In genomic region chr16:27291106-27291505, GRCh38 we compare ENCODE assay signal across 18 cellular contexts. TPM values are rescaled to one million over a fixed set of nuclear protein-coding genes. Genes with fewer than 3 reads are reported as not detected.
A peak's percentile ranks its signal among the peaks of the same experiment; 100 is the strongest.
DNase-seq lines count a peak whose midpoint lies in the region; ATAC-seq, FAIRE-seq and TF ChIP-seq lines count a peak whose summit lies in the region.
"Had no signal": no experiment of that assay in that cellular context is flagged by ENCODE, and none has a peak within 500 bp of the region (broad histone marks: within the 10 kb centered on the region; RNA-seq: fewer than 3 reads in every experiment).

No MANE protein-coding gene starts in this region.

- FAIRE-seq in H1 (lab: Jason Lieb, UNC) = no peak
- FAIRE-seq: GM12878, GM18507, RCC 7860 had no signal

- H3K4me3 Mint-ChIP-seq in neural crest cell = no peak overlapping the region

- H3K27me3 Mint-ChIP-seq in neural crest cell (ENCODE audit: low read depth) = no peaks in the 10 kb centered on the region

- no peaks in the 10 kb centered on the region for H3K79me1 ChIP-seq in H1 (ENCODE audit: low read depth, low read length)

- TF ChIP-seq RAD21 in H1 (IDR thresholded peaks at IDR 0.05 in 1 of 2, conservative IDR thresholded peaks at IDR 0.05 in 1 of 2; ENCODE audit: low read depth in 2 of 2, low read length in 2 of 2) = no peak

- H3K23ac ChIP-seq in H1 (ENCODE audit: insufficient read length) = no peak overlapping the region

- CTCF ChIA-PET in H1 (lab: Charles Lee; ENCODE audit: partially characterized antibody) = no interaction called here

- no peaks in the 10 kb centered on the region for H3K27me3 ChIP-seq in H1 (replicated peaks in 1 of 4; ENCODE audit: control insufficient read depth in 3 of 4, extremely low read depth in 1 of 4, insufficient read depth in 3 of 4, low read length in 3 of 4)
- no peaks in the 10 kb centered on the region for H3K27me3 ChIP-seq in aorta (ENCODE audit: control insufficient read depth in 1 of 2, insufficient read depth in 2 of 2, low read length in 1 of 2)

- no peak overlapping the region for H3K27ac ChIP-seq in H1 (ENCODE audit: low read depth, low read length)
- no peak overlapping the region for H3K27ac ChIP-seq in aorta (ENCODE audit: low read depth in 1 of 2, low read length in 2 of 2)

- no peaks in the 10 kb centered on the region for H3K23me2 ChIP-seq in H1 (ENCODE audit: low read depth, low read length)

- no peak overlapping the region for H2BK5ac ChIP-seq in H1 (ENCODE audit: low read depth, low read length)

- intact Hi-C loops in aorta (cut with DNase I) = no loop called here

- H3K4me1 ChIP-seq in H1 (replicated peaks in 1 of 4; ENCODE audit: control insufficient read depth in 3 of 4, insufficient read depth in 4 of 4, low read length in 3 of 4) (no peaks in the 10 kb centered on the region), aorta (ENCODE audit: control insufficient read depth in 1 of 2, insufficient read depth in 2 of 2, low read length in 2 of 2) (peaks cover 0 to 3% of the 10 kb centered on the region in 2 donors)

- no peak overlapping the region for H3K4me2 ChIP-seq in H1 (ENCODE audit: insufficient read depth in 1 of 2, low read depth in 2 of 2, low read length in 2 of 2)

- no peak overlapping the region for H2BK15ac ChIP-seq in H1 (ENCODE audit: low read length)

- POLR2A ChIA-PET in H1 (lab: Charles Lee; ENCODE audit: partially characterized antibody) = no interaction called here

- 92% methylated on average over 5 of the region's 5 CpGs; no CpG with 5 or more reads in 1 of the 2 experiments for WGBS in H1 (ENCODE audit: extremely low coverage in 1 of 2, insufficient coverage in 1 of 2, insufficient read length in 1 of 2, insufficient replicate concordance in 2 of 2, low coverage in 1 of 2, low lambda C conversion rate in 2 of 2, missing lambda C conversion rate in 1 of 2), 2 experiments
- WGBS in aorta, 2 donors = 78 to 81% methylated on average over 5 of the region's 5 CpGs

- no peak for TF ChIP-seq EP300 in H1 (IDR thresholded peaks at IDR 0.05; ENCODE audit: borderline replicate concordance in 1 of 2, low read depth in 2 of 2, low read length in 2 of 2)

- H2BK20ac ChIP-seq in H1 (ENCODE audit: low read length) = no peak overlapping the region

- DNase-seq in activated T-cell treated with anti-CD3 and anti-CD28 coated beads, Interleukin-2, amount 50 U/mL, for 48 hours = peak; percentile 10 to 13
- DNase-seq in activated T-cell treated with anti-CD3 and anti-CD28 coated beads, Interleukin-2, amount 50 U/mL, for 1 hour = no peak
- no peak for DNase-seq in H1 (ENCODE audit: low read depth in 1 of 2, low spot score in 2 of 2)
- DNase-seq in neural crest cell (ENCODE audit: low read depth, low spot score) = no peak
- peak in 1 of 2 donors; percentile 62 for DNase-seq in aorta
- DNase-seq in DMS114 treated with DMSO at 0.1 percent for 48 hours (lab: John Stamatoyannopoulos, UW; ENCODE audit: unreplicated experiment) = no peak
- DNase-seq in NCI-H510A (lab: John Stamatoyannopoulos, UW) = no peak
- DNase-seq: C1 segment of cervical spinal cord, GDM1, GOT3, KBM-7, MV-4-11, NCI-H1417, NCI-H187 treated with DMSO at 0.1 percent for 48 hours, NCI-H69 had no signal

- H2BK12ac ChIP-seq in H1 (ENCODE audit: low read depth, low read length) = no peak overlapping the region

- no peak overlapping the region for H3K14ac ChIP-seq in H1 (ENCODE audit: insufficient read length)

- H4K20me1 ChIP-seq in H1 (replicated peaks in 1 of 2; ENCODE audit: control insufficient read depth in 1 of 2, insufficient read depth in 2 of 2, low read length in 2 of 2) = no peaks in the 10 kb centered on the region

- H3K9me3 Mint-ChIP-seq in neural crest cell = peaks cover 5% of the 10 kb centered on the region

- H3K56ac ChIP-seq in H1 (replicated peaks; ENCODE audit: insufficient read length, low read depth, low read length) = no peak overlapping the region

- no peaks in the 10 kb centered on the region for H3K79me2 ChIP-seq in H1 (ENCODE audit: control insufficient read depth in 1 of 2, insufficient read depth in 2 of 2, low read length in 2 of 2)

- no peak for TF ChIP-seq POLR2A in H1 (IDR thresholded peaks at IDR 0.05; ENCODE audit: control extremely low read depth in 1 of 2, low read depth in 2 of 2, low read length in 2 of 2)

- H4K8ac ChIP-seq in H1 (ENCODE audit: extremely low read depth, insufficient read depth, low read length) = peak overlapping the region; percentile 68; the same call in 1 of the 2 replicates

- ATAC-seq in aorta (ENCODE audit: low FRiP score) = peak; percentile 40
- ATAC-seq: GM12878 had no signal

- H3K4me3 ChIP-seq in H1 (ENCODE audit: extremely low read depth in 1 of 4, insufficient read depth in 2 of 4, low read depth in 3 of 4, low read length in 4 of 4) = no peak overlapping the region
- H3K4me3 ChIP-seq in aorta (ENCODE audit: low read length in 2 of 2) = no peak overlapping the region
- H3K4me3 ChIP-seq: GM12878 had no signal

- TF ChIP-seq CTCF in H1 (IDR thresholded peaks at IDR 0.05; ENCODE audit: control extremely low read depth in 1 of 3, insufficient read depth in 1 of 3, low read depth in 1 of 3, low read length in 3 of 3) (no peak), neural crest cell (conservative IDR thresholded peaks at IDR 0.05) (no peak)

- no peaks in the 10 kb centered on the region for H3K9me3 ChIP-seq in H1 (ENCODE audit: insufficient read depth in 2 of 2, low read depth in 1 of 2, low read length in 1 of 2)
- no peaks in the 10 kb centered on the region for H3K9me3 ChIP-seq in aorta (ENCODE audit: control insufficient read depth, low read length)

- no peaks in the 10 kb centered on the region for H3K36me3 ChIP-seq in H1 (ENCODE audit: control insufficient read depth in 2 of 4, insufficient read depth in 4 of 4, low read length in 3 of 4)
- no peaks in the 10 kb centered on the region for H3K36me3 ChIP-seq in aorta (ENCODE audit: control insufficient read depth in 1 of 2, insufficient read depth in 2 of 2, low read length in 1 of 2)

- no peak overlapping the region for H2AFZ ChIP-seq in H1 (ENCODE audit: low read length)

- peak overlapping the region; percentile 82 for H3K27ac Mint-ChIP-seq in neural crest cell (ENCODE audit: unreplicated experiment)

- H3K18ac ChIP-seq in H1 (ENCODE audit: extremely low read depth, low read length) = no peak overlapping the region

- H3K4ac ChIP-seq in H1 (replicated peaks; ENCODE audit: insufficient read length, low read depth, low read length) = no peak overlapping the region

- H2AK5ac ChIP-seq in H1 (ENCODE audit: low read depth, low read length) = no peak overlapping the region

- H4K91ac ChIP-seq in H1 (replicated peaks; ENCODE audit: insufficient read length, low read length) = no peak overlapping the region

- no peak overlapping the region for H2BK120ac ChIP-seq in H1 (replicated peaks; ENCODE audit: low read depth, low read length)

- H3K9ac ChIP-seq in H1 (replicated peaks in 1 of 4; ENCODE audit: extremely low read depth in 1 of 4, low read depth in 3 of 4, low read length in 3 of 4) = no peak overlapping the region

- H3K4me1 Mint-ChIP-seq in neural crest cell = no peaks in the 10 kb centered on the region

- no peaks in the 10 kb centered on the region for H3K36me3 Mint-ChIP-seq in neural crest cell (ENCODE audit: low read depth)

- no peak overlapping the region for H4K5ac ChIP-seq in H1 (ENCODE audit: insufficient read length, low read depth, low read length)

TF ChIP-seq in H1, 55 proteins besides CTCF, POLR2A, EP300 and RAD21 (continues in another document):
- TF ChIP-seq MAX (IDR thresholded peaks at IDR 0.05) = no peak
- TF ChIP-seq SP4 (IDR thresholded peaks at IDR 0.05; ENCODE audit: low read length) = no peak
- no peak for TF ChIP-seq SAP30 (IDR thresholded peaks at IDR 0.05; ENCODE audit: insufficient read depth, insufficient replicate concordance, low read length)
- TF ChIP-seq ATF3 (IDR thresholded peaks at IDR 0.05; ENCODE audit: insufficient read depth, low read depth, low read length) = no peak
- TF ChIP-seq TAF7 (optimal IDR thresholded peaks at IDR 0.05; ENCODE audit: borderline replicate concordance, low read depth, low read length) = no peak

RNA-seq across cellular contexts. Expression of gene NSMCE1, which starts 22.5 kb away (rescaled TPM):
- total RNA-seq in H1 (2021; fragmentation: NEBNext Ultra II Directional; extraction: Animal tissue kit (Norgen Biotek cat#: 25700)) = 16.6 and 18.4 TPM in 2 replicates
- 8.1 and 8.7 TPM in 2 replicates for polyA plus RNA-seq in H1 (2011; rRNA removed)
- 14.7 TPM for polyA plus RNA-seq in H1 (2011; cell fraction: cytosol; rRNA removed)
- polyA plus RNA-seq in H1 (2011; cell fraction: nucleus; rRNA removed) = 7.4 TPM
- polyA plus RNA-seq in H1 (2012, experiment 1 of 2) = 20.7 to 29.4 TPM (median 24.4 TPM) in 4 replicates
- polyA plus RNA-seq in H1 (2012, experiment 2 of 2) = 29.3 TPM
- polyA plus RNA-seq in H1 (2013, experiment 1 of 2) = 35.3 TPM
- polyA plus RNA-seq in H1 (2013, experiment 2 of 2) = 37.6 TPM
- 6.5 and 28.8 TPM in 2 replicates for polyA minus RNA-seq in H1 (2011; rRNA and poly(A)+ RNA removed)
- 7.0 TPM for polyA minus RNA-seq in H1 (2011; cell fraction: cytosol; rRNA and poly(A)+ RNA removed)
- polyA minus RNA-seq in H1 (2011; cell fraction: nucleus; rRNA and poly(A)+ RNA removed) = 3.3 TPM
- total RNA-seq in neural crest cell = 30.4 and 32.6 TPM in 2 replicates
- 10 to 100 TPM; 34.6 to 39.1 TPM for total RNA-seq in aorta
- 10 to 100 TPM; 71.0 to 74.2 TPM for polyA plus RNA-seq in aorta

RNA-seq across cellular contexts. Expression of gene IL4R, which starts 22.7 kb away (rescaled TPM):
- 29.4 and 32.7 TPM in 2 replicates for total RNA-seq in H1 (2021; fragmentation: NEBNext Ultra II Directional; extraction: Animal tissue kit (Norgen Biotek cat#: 25700))
- 29.1 and 38.2 TPM in 2 replicates for polyA plus RNA-seq in H1 (2011; rRNA removed)
- 25.4 TPM for polyA plus RNA-seq in H1 (2011; cell fraction: cytosol; rRNA removed)
- polyA plus RNA-seq in H1 (2011; cell fraction: nucleus; rRNA removed) = 31.2 TPM
- 22.5 to 25.9 TPM (median 24.5 TPM) in 4 replicates for polyA plus RNA-seq in H1 (2012, experiment 1 of 2)
- polyA plus RNA-seq in H1 (2012, experiment 2 of 2) = 21.4 TPM
- polyA plus RNA-seq in H1 (2013, experiment 1 of 2) = 34.5 TPM
- polyA plus RNA-seq in H1 (2013, experiment 2 of 2) = 34.4 TPM
- polyA minus RNA-seq in H1 (2011; rRNA and poly(A)+ RNA removed) = 26.9 and 37.0 TPM in 2 replicates
- polyA minus RNA-seq in H1 (2011; cell fraction: cytosol; rRNA and poly(A)+ RNA removed) = 15.6 TPM
- polyA minus RNA-seq in H1 (2011; cell fraction: nucleus; rRNA and poly(A)+ RNA removed) = 17.7 TPM
- total RNA-seq in neural crest cell = 11.2 and 12.8 TPM in 2 replicates
- 100 to 1,000 TPM in 1 of 2 donors, 10 to 100 TPM in 1; 91.7 to 138 TPM for total RNA-seq in aorta
- 10 to 100 TPM in 1 of 2 donors, 1 to 10 TPM in 1; 7.5 to 50.7 TPM for polyA plus RNA-seq in aorta

Comparison
In these comparisons a context has a peak if more than half of its experiments do, and no peak if none do; other contexts are left out.
1. DNase-seq: peak in activated T-cell treated with anti-CD3 and anti-CD28 coated beads, Interleukin-2, amount 50 U/mL, for 48 hours (2 of 2); none in activated T-cell treated with anti-CD3 and anti-CD28 coated beads, Interleukin-2, amount 50 U/mL, for 1 hour (single experiment), H1 (0 of 2), neural crest cell (single experiment), DMS114 treated with DMSO at 0.1 percent for 48 hours (single experiment) and NCI-H510A (single experiment).